ENCODE assay signal across 8 cellular contexts in the genomic region with DNA sequence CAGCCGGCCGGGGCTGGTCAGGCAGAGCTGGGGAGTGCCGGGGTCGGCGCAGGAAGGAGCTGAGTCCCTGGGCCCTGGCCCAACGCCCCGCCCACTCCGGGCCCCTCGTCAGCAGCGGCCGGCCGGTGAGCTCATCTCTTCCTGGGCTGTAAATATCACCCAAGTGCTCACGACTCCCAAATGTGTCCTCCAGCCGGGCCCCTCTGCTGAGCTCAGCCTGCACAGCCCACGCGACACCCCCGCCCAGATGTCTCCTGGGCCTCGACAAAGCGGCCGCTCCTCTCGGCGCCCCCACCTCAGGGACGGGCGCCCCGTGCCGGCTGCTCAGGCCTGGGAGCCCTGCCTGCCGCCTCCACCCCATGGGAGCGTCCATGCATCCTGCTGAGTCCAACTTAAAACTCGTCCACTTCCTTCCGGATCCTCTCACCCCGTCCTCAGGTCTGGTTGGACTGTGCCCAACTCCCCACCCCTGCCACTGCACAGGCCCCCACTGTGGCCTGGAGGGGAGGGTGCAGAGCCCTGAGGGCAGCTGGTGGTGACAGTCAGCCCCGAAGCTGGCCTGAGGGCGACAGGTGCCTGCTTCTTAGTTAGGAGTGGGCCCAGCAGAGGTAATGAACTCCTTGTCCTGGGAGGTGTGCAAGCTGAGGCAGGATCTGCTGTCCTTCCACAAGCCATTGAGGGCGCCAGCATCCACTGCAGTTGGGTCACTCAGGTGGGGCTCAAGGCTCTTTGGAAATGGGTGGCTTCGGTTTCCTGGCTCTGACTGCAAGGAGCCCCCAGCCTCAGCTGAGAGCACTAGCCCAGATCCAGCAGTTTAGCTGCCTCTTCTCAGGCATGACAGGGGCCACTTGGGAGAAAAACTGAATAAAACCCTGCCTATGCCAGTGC. TPM values are rescaled to one million over a fixed set of nuclear protein-coding genes. Genes with fewer than 3 reads are reported as not detected.
DNase-seq lines count a peak whose midpoint lies in the region; ATAC-seq lines count a peak whose summit lies in the region.

No MANE protein-coding gene starts in this region.

- no peaks in the 10 kb centered on the region for H3K9me3 Mint-ChIP-seq in activated CD4-positive, alpha-beta T cell treated with anti-CD3 and anti-CD28 coated beads for 36 hours (ENCODE audit: low read depth)

- H3K4me3 Mint-ChIP-seq in activated CD4-positive, alpha-beta T cell treated with anti-CD3 and anti-CD28 coated beads for 36 hours: no peak overlapping the region

- POLR2A ChIA-PET in activated CD4-positive, alpha-beta T cell treated with anti-CD3 and anti-CD28 coated beads for 36 hours (lab: Charles Lee): interaction anchor here (0.6 kb wide), 1 partner anchor 687 kb away, joined by 4 read pairs; no protein-coding TSS in a partner anchor

- H3K27me3 Mint-ChIP-seq in activated CD4-positive, alpha-beta T cell treated with anti-CD3 and anti-CD28 coated beads for 36 hours: no peaks in the 10 kb centered on the region

- H3K36me3 Mint-ChIP-seq in activated CD4-positive, alpha-beta T cell treated with anti-CD3 and anti-CD28 coated beads for 36 hours (ENCODE audit: low read depth): no peaks in the 10 kb centered on the region

- no peak for ATAC-seq in activated CD4-positive, alpha-beta T cell treated with anti-CD3 and anti-CD28 coated beads for 36 hours
- ATAC-seq in HG02763 (IDR thresholded peaks at IDR 0.05; ENCODE audit: unreplicated experiment): no peak

- DNase-seq in activated CD4-positive, alpha-beta T cell treated with anti-CD3 and anti-CD28 coated beads for 36 hours: peak; percentile 34
- no peak for DNase-seq in activated CD4-positive, alpha-beta T cell treated with anti-CD3 and anti-CD28 coated beads, Interleukin-2, amount 50 U/mL, for 4 hours
- DNase-seq in activated CD8-positive, alpha-beta memory T cell treated with anti-CD3 and anti-CD28 coated beads, Interleukin-2, amount 50 U/mL, for 4 hours: peak; percentile 38
- DNase-seq in iPS-NIHi11 (ENCODE audit: low spot score): peak; percentile 61
- DNase-seq in stimulated activated CD8-positive, alpha-beta memory T cell treated with anti-CD3 and anti-CD28 coated beads, Interleukin-4, amount 100 ng/mL, for 48 hours: no peak
- DNase-seq in NCI-H1105 treated with DMSO at 0.1 percent for 48 hours (lab: John Stamatoyannopoulos, UW): no peak

- intact Hi-C loops in activated CD4-positive, alpha-beta T cell treated with anti-CD3 and anti-CD28 coated beads for 36 hours (cut with DNase I, micrococcal nuclease): no loop called here

- H3K27ac Mint-ChIP-seq in activated CD4-positive, alpha-beta T cell treated with anti-CD3 and anti-CD28 coated beads for 36 hours: peak overlapping the region; percentile 37

- CTCF ChIA-PET in activated CD4-positive, alpha-beta T cell treated with anti-CD3 and anti-CD28 coated beads for 36 hours (lab: Charles Lee): interaction anchor here (0.6 to 1.4 kb wide), 3 partner anchors 9 to 84 kb away, joined by 3 to 4 read pairs (median 3); no protein-coding TSS in a partner anchor

- peak overlapping the region; percentile 89 for H3K27ac ChIP-seq in temporal lobe (ENCODE audit: low read depth, low read length)

- H3K4me1 Mint-ChIP-seq in activated CD4-positive, alpha-beta T cell treated with anti-CD3 and anti-CD28 coated beads for 36 hours: peaks cover 24% of the 10 kb centered on the region

RNA-seq across cellular contexts. Expression of a gene that starts 28.8 kb away (rescaled TPM):
- 1 to 10 TPM; 2.2 to 2.3 TPM for total RNA-seq in activated CD4-positive, alpha-beta T cell treated with anti-CD3 and anti-CD28 coated beads for 36 hours
- total RNA-seq in temporal lobe: 7.6 TPM

Comparison
In these comparisons a context has a peak if more than half of its experiments do, and no peak if none do; other contexts are left out.
1. DNase-seq: peak in activated CD4-positive, alpha-beta T cell treated with anti-CD3 and anti-CD28 coated beads for 36 hours (single experiment), activated CD8-positive, alpha-beta memory T cell treated with anti-CD3 and anti-CD28 coated beads, Interleukin-2, amount 50 U/mL, for 4 hours (single experiment) and iPS-NIHi11 (single experiment); none in activated CD4-positive, alpha-beta T cell treated with anti-CD3 and anti-CD28 coated beads, Interleukin-2, amount 50 U/mL, for 4 hours (0 of 2), stimulated activated CD8-positive, alpha-beta memory T cell treated with anti-CD3 and anti-CD28 coated beads, Interleukin-4, amount 100 ng/mL, for 48 hours (single experiment) and NCI-H1105 treated with DMSO at 0.1 percent for 48 hours (single experiment).